Comparison of ENCODE assay signal across 8 cellular contexts in genomic region chr6:161498359-161498758, GRCh38.
DNase-seq lines count a peak whose midpoint lies in the region; ATAC-seq, FAIRE-seq and TF ChIP-seq lines count a peak whose summit lies in the region.

No MANE protein-coding gene starts in this region.

- TF ChIP-seq CTCF in K562 (IDR thresholded peaks at IDR 0.05 in 2 of 3, conservative IDR thresholded peaks at IDR 0.05 in 1 of 3; ENCODE audit: insufficient read depth in 2 of 3, low read depth in 1 of 3, low read length in 3 of 3) (peak; percentile 57 to 65 (median 59)), upper lobe of left lung (IDR thresholded peaks at IDR 0.05) (no peak)

- no peaks in the 10 kb centered on the region for H3K79me2 ChIP-seq in K562 (ENCODE audit: control insufficient read depth, insufficient read depth, low read length)

- H3K9me3 ChIP-seq in K562 (replicated peaks; ENCODE audit: control insufficient read depth, insufficient read depth, low read depth, low read length) (no peaks in the 10 kb centered on the region), upper lobe of left lung (no peaks in the 10 kb centered on the region)

- H3K9ac ChIP-seq in K562 (ENCODE audit: insufficient read depth in 1 of 2, low read depth in 2 of 2, low read length in 2 of 2): no peak overlapping the region

- H4K20me1 ChIP-seq in K562 (replicated peaks; ENCODE audit: control insufficient read depth, insufficient read depth, low read length): no peaks in the 10 kb centered on the region

- DNase-seq in GM03348 (ENCODE audit: low spot score): peak; percentile 72
- DNase-seq in NCI-H1092 (lab: John Stamatoyannopoulos, UW): peak; percentile 53
- peak; percentile 19 to 52 (median 32) for DNase-seq in K562 (ENCODE audit: extremely low read depth in 1 of 4, low spot score in 3 of 4)
- peak; percentile 38 for DNase-seq in myocyte (ENCODE audit: low read depth)
- DNase-seq in activated T-cell treated with anti-CD3 and anti-CD28 coated beads for 4 hours: no peak
- DNase-seq in upper lobe of left lung: no peak
- DNase-seq in stimulated activated CD4-positive, alpha-beta T cell treated with anti-CD3 and anti-CD28 coated beads, Interleukin-4, amount 100 ng/mL, for 4 hours: no peak

- CTCF ChIA-PET in K562 (lab: Yijun Ruan, JAX; ENCODE audit: low intra/inter-chr PET ratio): interaction anchor here (0.7 to 1.3 kb wide), 3 partner anchors 102 to 122 kb away, joined by 3 to 6 read pairs (median 3); no protein-coding TSS in a partner anchor

- TF ChIP-seq EP300 in K562 (IDR thresholded peaks at IDR 0.05; ENCODE audit: low read length) (no peak), upper lobe of left lung (IDR thresholded peaks at IDR 0.05) (no peak)

- in situ Hi-C loops in K562 (cut with MboI): no loop called here

- H3K27me3 ChIP-seq in K562 (ENCODE audit: control insufficient read depth in 2 of 2, insufficient read depth in 2 of 2, low read length in 2 of 2): peaks cover 0 to 3% of the 10 kb centered on the region in 2 experiments; a peak in 2 of 5 replicates
- H3K27me3 ChIP-seq in upper lobe of left lung: no peaks in the 10 kb centered on the region

- no peak overlapping the region for H3K4me3 ChIP-seq in K562
- no peak overlapping the region for H3K4me3 ChIP-seq in upper lobe of left lung

- ATAC-seq in K562: peak; percentile 94
- no peak for ATAC-seq in upper lobe of left lung (ENCODE audit: low FRiP score in 2 of 2)
- ATAC-seq in GM18868 (IDR thresholded peaks at IDR 0.05; ENCODE audit: unreplicated experiment): no peak

- H3K4me2 ChIP-seq in K562 (ENCODE audit: insufficient read depth, low read length): no peak overlapping the region

- BruUV-seq in K562 (replicated peaks; lab: Mats Ljungman, UMichigan): no TSS peak

- H3K4me1 ChIP-seq in K562 (replicated peaks in 1 of 2; ENCODE audit: control insufficient read depth in 2 of 2, insufficient read depth in 2 of 2, low read length in 2 of 2): no peaks in the 10 kb centered on the region
- no peaks in the 10 kb centered on the region for H3K4me1 ChIP-seq in upper lobe of left lung

- intact Hi-C loops in K562 (cut with micrococcal nuclease): loop anchor here (1.0 to 5.0 kb wide), 3 partner anchors 66 to 105 kb away; no protein-coding TSS in a partner anchor

- TF ChIP-seq RAD21 in K562 (CRISPR knock-in tag; conservative IDR thresholded peaks at IDR 0.05 in 1 of 2, IDR thresholded peaks at IDR 0.05 in 1 of 2): peak; percentile 60 to 75

- no peaks in the 10 kb centered on the region for H3K9me1 ChIP-seq in K562 (ENCODE audit: control insufficient read depth, insufficient read depth, low read length)

- TF ChIP-seq POLR2A in K562 (conservative IDR thresholded peaks at IDR 0.05): no peak
- TF ChIP-seq POLR2A in upper lobe of left lung (IDR thresholded peaks at IDR 0.05): no peak

- no peaks in the 10 kb centered on the region for H3K36me3 ChIP-seq in K562 (ENCODE audit: control insufficient read depth, insufficient read depth, low read length)
- H3K36me3 ChIP-seq in upper lobe of left lung: no peaks in the 10 kb centered on the region

- 1% methylated on average over 7 of the region's 7 CpGs for WGBS in K562 (ENCODE audit: insufficient coverage, low coverage, missing lambda C conversion rate)
- WGBS in upper lobe of left lung, 2 donors: 61 to 62% methylated on average over 7 of the region's 7 CpGs

- H3K27ac ChIP-seq in K562 (ENCODE audit: extremely low read depth, low read depth, low read length) (no peak overlapping the region), upper lobe of left lung (no peak overlapping the region)

- POLR2A ChIA-PET in K562 (lab: Yijun Ruan, JAX): no interaction called here

- no peak overlapping the region for H2AFZ ChIP-seq in K562 (ENCODE audit: low read depth, low read length)

- peak; percentile 76 for FAIRE-seq in K562 (lab: Jason Lieb, UNC)

TF ChIP-seq in K562, 482 proteins besides CTCF, POLR2A, EP300 and RAD21:
- TF ChIP-seq RCOR1 (IDR thresholded peaks at IDR 0.05; ENCODE audit: borderline replicate concordance in 1 of 2, low read depth in 2 of 2, low read length in 2 of 2): 0 out of 4 replicates have a peak, but pooled peaks of 1 of the 2 experiments have one; percentile 29
- TF ChIP-seq MAZ (CRISPR knock-in tag; conservative IDR thresholded peaks at IDR 0.05 in 1 of 2, IDR thresholded peaks at IDR 0.05 in 1 of 2): peak in 1 of 2 experiments; percentile 27; a peak in 1 of 4 replicates
- no peak for TF ChIP-seq TRIM24 (IDR thresholded peaks at IDR 0.05)
- no peak for TF ChIP-seq E2F1 (CRISPR knock-in tag; IDR thresholded peaks at IDR 0.05)
- TF ChIP-seq MYNN (IDR thresholded peaks at IDR 0.05): no peak
- no peak for TF ChIP-seq MYNN (CRISPR knock-in tag; IDR thresholded peaks at IDR 0.05)
- no peak for TF ChIP-seq SLC30A9 (CRISPR knock-in tag; IDR thresholded peaks at IDR 0.05)
- no peak for TF ChIP-seq SMARCA5 (IDR thresholded peaks at IDR 0.05)
- peak; percentile 52; the same call in 1 of the 2 replicates for TF ChIP-seq SMC3 (conservative IDR thresholded peaks at IDR 0.05; ENCODE audit: insufficient read depth, low read depth, low read length)

Comparison
In these comparisons a context has a peak if more than half of its experiments do, and no peak if none do; other contexts are left out.
1. DNase-seq: peak in GM03348 (single experiment), NCI-H1092 (single experiment), K562 (4 of 4) and myocyte (single experiment); none in activated T-cell treated with anti-CD3 and anti-CD28 coated beads for 4 hours (single experiment), upper lobe of left lung (0 of 2) and stimulated activated CD4-positive, alpha-beta T cell treated with anti-CD3 and anti-CD28 coated beads, Interleukin-4, amount 100 ng/mL, for 4 hours (0 of 2).
2. CTCF ChIP-seq: peak in K562 (3 of 3); none in upper lobe of left lung (0 of 6).